ENCODE assay signal across 2 cellular contexts in the genomic region with DNA sequence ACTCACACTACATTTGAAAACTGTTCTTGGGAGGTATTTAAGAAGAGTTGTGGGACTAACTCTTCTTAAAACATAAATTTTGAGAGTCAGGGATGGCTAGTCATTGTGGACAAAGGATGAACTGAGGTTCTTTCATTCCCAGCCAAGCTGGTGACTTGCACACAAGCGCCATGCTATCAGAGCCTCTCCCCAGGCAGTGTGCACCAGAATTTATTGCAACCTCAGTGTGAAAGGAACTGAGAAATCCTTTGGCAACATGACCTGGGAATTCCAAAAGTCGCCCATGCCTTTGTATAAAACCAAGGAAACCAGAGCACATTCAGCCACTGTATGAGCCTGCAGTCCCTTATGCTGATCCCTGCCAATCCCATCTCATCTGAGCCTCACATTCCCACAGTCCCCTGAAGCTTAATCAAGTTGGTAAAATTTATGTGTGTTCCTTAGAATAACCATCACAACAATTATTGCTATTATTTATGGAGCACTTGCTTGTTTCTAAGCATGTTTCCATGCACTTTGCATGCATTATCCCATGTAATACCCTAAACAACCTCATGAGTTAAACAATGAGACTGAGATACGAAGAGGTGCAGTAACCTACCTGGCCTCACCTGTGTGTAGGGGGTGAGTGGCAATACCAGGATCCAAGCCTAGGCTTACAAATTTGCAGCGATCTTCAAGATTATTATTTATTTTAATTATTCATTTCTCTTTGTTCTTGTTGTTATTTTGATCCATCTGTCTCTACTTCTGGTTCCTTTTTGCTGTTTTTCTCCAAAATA.
TF ChIP-seq lines count a peak whose summit lies in the region.

No MANE protein-coding gene starts in this region.

TF ChIP-seq in HCT116, 20 proteins besides CTCF, POLR2A, EP300 and RAD21 (continued from another document):
- TF ChIP-seq ATF3 (IDR thresholded peaks at IDR 0.05) (no peak), SRF (IDR thresholded peaks at IDR 0.05; ENCODE audit: low read depth) (no peak), YY1 (IDR thresholded peaks at IDR 0.05; ENCODE audit: extremely low read depth, insufficient replicate concordance, low read depth, low read length) (no peak), TCF7L2 (IDR thresholded peaks at IDR 0.05; ENCODE audit: borderline replicate concordance, extremely low read depth, insufficient read depth, insufficient read length) (no peak), ZNF274 (IDR thresholded peaks at IDR 0.05; ENCODE audit: low read depth, low read length) (no peak), FOSL1 (IDR thresholded peaks at IDR 0.05; ENCODE audit: low read depth) (no peak), JUND (IDR thresholded peaks at IDR 0.05) (no peak), MAX (IDR thresholded peaks at IDR 0.05) (no peak), CBX3 (IDR thresholded peaks at IDR 0.05; ENCODE audit: low read depth) (no peak), EZH2phosphoT487 (IDR thresholded peaks at IDR 0.05; ENCODE audit: borderline replicate concordance) (no peak), ZFX (IDR thresholded peaks at IDR 0.05) (no peak), SIN3A (IDR thresholded peaks at IDR 0.05; ENCODE audit: low read depth) (no peak), ELF1 (IDR thresholded peaks at IDR 0.05; ENCODE audit: borderline replicate concordance, low read depth) (no peak), EGR1 (IDR thresholded peaks at IDR 0.05; ENCODE audit: low read depth) (no peak), ZBTB33 (IDR thresholded peaks at IDR 0.05; ENCODE audit: extremely low read depth, insufficient replicate concordance, low read length) (no peak)
- TF ChIP-seq, protein P1, sequence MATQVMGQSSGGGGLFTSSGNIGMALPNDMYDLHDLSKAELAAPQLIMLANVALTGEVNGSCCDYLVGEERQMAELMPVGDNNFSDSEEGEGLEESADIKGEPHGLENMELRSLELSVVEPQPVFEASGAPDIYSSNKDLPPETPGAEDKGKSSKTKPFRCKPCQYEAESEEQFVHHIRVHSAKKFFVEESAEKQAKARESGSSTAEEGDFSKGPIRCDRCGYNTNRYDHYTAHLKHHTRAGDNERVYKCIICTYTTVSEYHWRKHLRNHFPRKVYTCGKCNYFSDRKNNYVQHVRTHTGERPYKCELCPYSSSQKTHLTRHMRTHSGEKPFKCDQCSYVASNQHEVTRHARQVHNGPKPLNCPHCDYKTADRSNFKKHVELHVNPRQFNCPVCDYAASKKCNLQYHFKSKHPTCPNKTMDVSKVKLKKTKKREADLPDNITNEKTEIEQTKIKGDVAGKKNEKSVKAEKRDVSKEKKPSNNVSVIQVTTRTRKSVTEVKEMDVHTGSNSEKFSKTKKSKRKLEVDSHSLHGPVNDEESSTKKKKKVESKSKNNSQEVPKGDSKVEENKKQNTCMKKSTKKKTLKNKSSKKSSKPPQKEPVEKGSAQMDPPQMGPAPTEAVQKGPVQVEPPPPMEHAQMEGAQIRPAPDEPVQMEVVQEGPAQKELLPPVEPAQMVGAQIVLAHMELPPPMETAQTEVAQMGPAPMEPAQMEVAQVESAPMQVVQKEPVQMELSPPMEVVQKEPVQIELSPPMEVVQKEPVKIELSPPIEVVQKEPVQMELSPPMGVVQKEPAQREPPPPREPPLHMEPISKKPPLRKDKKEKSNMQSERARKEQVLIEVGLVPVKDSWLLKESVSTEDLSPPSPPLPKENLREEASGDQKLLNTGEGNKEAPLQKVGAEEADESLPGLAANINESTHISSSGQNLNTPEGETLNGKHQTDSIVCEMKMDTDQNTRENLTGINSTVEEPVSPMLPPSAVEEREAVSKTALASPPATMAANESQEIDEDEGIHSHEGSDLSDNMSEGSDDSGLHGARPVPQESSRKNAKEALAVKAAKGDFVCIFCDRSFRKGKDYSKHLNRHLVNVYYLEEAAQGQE (IDR thresholded peaks at IDR 0.05; ENCODE audit: low read depth) = no peak

TF ChIP-seq in GM12878, 131 proteins besides CTCF, POLR2A, EP300 and RAD21 (continued from another document):
- TF ChIP-seq, protein P2, sequence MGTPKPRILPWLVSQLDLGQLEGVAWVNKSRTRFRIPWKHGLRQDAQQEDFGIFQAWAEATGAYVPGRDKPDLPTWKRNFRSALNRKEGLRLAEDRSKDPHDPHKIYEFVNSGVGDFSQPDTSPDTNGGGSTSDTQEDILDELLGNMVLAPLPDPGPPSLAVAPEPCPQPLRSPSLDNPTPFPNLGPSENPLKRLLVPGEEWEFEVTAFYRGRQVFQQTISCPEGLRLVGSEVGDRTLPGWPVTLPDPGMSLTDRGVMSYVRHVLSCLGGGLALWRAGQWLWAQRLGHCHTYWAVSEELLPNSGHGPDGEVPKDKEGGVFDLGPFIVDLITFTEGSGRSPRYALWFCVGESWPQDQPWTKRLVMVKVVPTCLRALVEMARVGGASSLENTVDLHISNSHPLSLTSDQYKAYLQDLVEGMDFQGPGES (IDR thresholded peaks at IDR 0.05) = no peak
- no peak for TF ChIP-seq ATF7 (IDR thresholded peaks at IDR 0.05; ENCODE audit: low read depth)
- TF ChIP-seq EZH2 (IDR thresholded peaks at IDR 0.05; ENCODE audit: borderline replicate concordance, control insufficient read depth, low read depth, low read length) = no peak
- TF ChIP-seq RUNX3 (IDR thresholded peaks at IDR 0.05; ENCODE audit: low read length) = no peak
- no peak for TF ChIP-seq GABPA (IDR thresholded peaks at IDR 0.05; ENCODE audit: low read depth)
- TF ChIP-seq DPF2 (IDR thresholded peaks at IDR 0.05) = no peak
- TF ChIP-seq FOS (IDR thresholded peaks at IDR 0.05; ENCODE audit: borderline replicate concordance, extremely low read depth, insufficient read length) = no peak
- no peak for TF ChIP-seq RBBP5 (conservative IDR thresholded peaks at IDR 0.05)
- no peak for TF ChIP-seq SPI1 (IDR thresholded peaks at IDR 0.05; ENCODE audit: borderline replicate concordance, insufficient read depth, low read depth, low read length)
- TF ChIP-seq BMI1 (IDR thresholded peaks at IDR 0.05; ENCODE audit: borderline replicate concordance) = no peak
- TF ChIP-seq MAX (IDR thresholded peaks at IDR 0.05; ENCODE audit: low read depth, low read length) = no peak
- no peak for TF ChIP-seq SUZ12 (IDR thresholded peaks at IDR 0.05; ENCODE audit: unreplicated experiment)
- TF ChIP-seq JUND (IDR thresholded peaks at IDR 0.05; ENCODE audit: low read depth, low read length) = no peak
- no peak for TF ChIP-seq TARDBP (IDR thresholded peaks at IDR 0.05; ENCODE audit: borderline replicate concordance)
- TF ChIP-seq NR2F1 (conservative IDR thresholded peaks at IDR 0.05) = no peak
- TF ChIP-seq, protein P3, sequence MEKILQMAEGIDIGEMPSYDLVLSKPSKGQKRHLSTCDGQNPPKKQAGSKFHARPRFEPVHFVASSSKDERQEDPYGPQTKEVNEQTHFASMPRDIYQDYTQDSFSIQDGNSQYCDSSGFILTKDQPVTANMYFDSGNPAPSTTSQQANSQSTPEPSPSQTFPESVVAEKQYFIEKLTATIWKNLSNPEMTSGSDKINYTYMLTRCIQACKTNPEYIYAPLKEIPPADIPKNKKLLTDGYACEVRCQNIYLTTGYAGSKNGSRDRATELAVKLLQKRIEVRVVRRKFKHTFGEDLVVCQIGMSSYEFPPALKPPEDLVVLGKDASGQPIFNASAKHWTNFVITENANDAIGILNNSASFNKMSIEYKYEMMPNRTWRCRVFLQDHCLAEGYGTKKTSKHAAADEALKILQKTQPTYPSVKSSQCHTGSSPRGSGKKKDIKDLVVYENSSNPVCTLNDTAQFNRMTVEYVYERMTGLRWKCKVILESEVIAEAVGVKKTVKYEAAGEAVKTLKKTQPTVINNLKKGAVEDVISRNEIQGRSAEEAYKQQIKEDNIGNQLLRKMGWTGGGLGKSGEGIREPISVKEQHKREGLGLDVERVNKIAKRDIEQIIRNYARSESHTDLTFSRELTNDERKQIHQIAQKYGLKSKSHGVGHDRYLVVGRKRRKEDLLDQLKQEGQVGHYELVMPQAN (conservative IDR thresholded peaks at IDR 0.05) = no peak
